Comparison of ENCODE assay signal across 8 cellular contexts in genomic region chr2:169715379-169716228, GRCh38. TPM values are rescaled to one million over a fixed set of nuclear protein-coding genes. Genes with fewer than 3 reads are reported as not detected.
DNase-seq lines count a peak whose midpoint lies in the region; ATAC-seq and TF ChIP-seq lines count a peak whose summit lies in the region.

No MANE protein-coding gene starts in this region.

- H3K4me3 ChIP-seq in DND-41 (ENCODE audit: low read depth in 1 of 2, low read length in 2 of 2): no peak overlapping the region
- H3K4me3 ChIP-seq in fibroblast of pulmonary artery (replicated peaks; ENCODE audit: low read depth, low read length): peak overlapping the region; percentile 18
- H3K4me3 ChIP-seq in rectal smooth muscle tissue (ENCODE audit: low read length): peak overlapping the region; percentile 65

- TF ChIP-seq CTCF in DND-41 (IDR thresholded peaks at IDR 0.05; ENCODE audit: borderline replicate concordance, extremely low read depth, low read length, poor library complexity, severe bottlenecking) (no peak), fibroblast of pulmonary artery (IDR thresholded peaks at IDR 0.05; ENCODE audit: low read length, missing control alignments) (no peak)

- no peak overlapping the region for H3K4me2 ChIP-seq in DND-41 (ENCODE audit: insufficient read depth, low read length)

- H4K20me1 ChIP-seq in DND-41 (ENCODE audit: insufficient read depth, low read length): no peaks in the 10 kb centered on the region

- H3K27ac ChIP-seq in DND-41 (ENCODE audit: low read length): no peak overlapping the region
- H3K27ac ChIP-seq in rectal smooth muscle tissue (ENCODE audit: low read depth, low read length): peak overlapping the region; percentile 50

- no peaks in the 10 kb centered on the region for H3K79me2 ChIP-seq in DND-41 (ENCODE audit: insufficient read depth, low read length)

- no peak overlapping the region for H3K9ac ChIP-seq in DND-41 (ENCODE audit: low read depth, low read length)
- no peak overlapping the region for H3K9ac ChIP-seq in rectal smooth muscle tissue (ENCODE audit: low read length)

- H3K9me3 ChIP-seq in DND-41 (ENCODE audit: insufficient read depth, low read length, severe bottlenecking): peaks cover 8% of the 10 kb centered on the region

- H3K27me3 ChIP-seq in DND-41 (ENCODE audit: insufficient read depth, low read length, poor library complexity): no peaks in the 10 kb centered on the region
- no peaks in the 10 kb centered on the region for H3K27me3 ChIP-seq in rectal smooth muscle tissue (ENCODE audit: control insufficient read depth, insufficient read depth, low read length)

- H3K36me3 ChIP-seq in DND-41 (ENCODE audit: insufficient read depth, low read length): no peaks in the 10 kb centered on the region
- H3K36me3 ChIP-seq in rectal smooth muscle tissue (ENCODE audit: control insufficient read depth, insufficient read depth, low read length): no peaks in the 10 kb centered on the region

- no peak for DNase-seq in DND-41
- DNase-seq in RPMI8226: peak; percentile 64
- DNase-seq in fibroblast of pulmonary artery (ENCODE audit: low read depth): no peak
- DNase-seq in MV-4-11 (lab: John Stamatoyannopoulos, UW): no peak
- no peak for DNase-seq in iPS-NIHi7 (ENCODE audit: extremely low spot score)
- no peak for DNase-seq in NCI-H1694 (lab: John Stamatoyannopoulos, UW)
- no peak for DNase-seq in ureter (ENCODE audit: low spot score)

- peak; percentile 29; the same call in 1 of the 3 replicates for ATAC-seq in DND-41 (ENCODE audit: insufficient read depth, low read depth)

- H2AFZ ChIP-seq in DND-41 (ENCODE audit: low read depth, low read length): no peak overlapping the region

- H3K4me1 ChIP-seq in DND-41 (ENCODE audit: insufficient read depth, low read length) (no peaks in the 10 kb centered on the region), rectal smooth muscle tissue (ENCODE audit: control insufficient read depth, insufficient read depth, low read length) (peaks cover 27% of the 10 kb centered on the region)

RNA-seq across cellular contexts. Expression of gene KLHL23, which starts 18.0 kb away (rescaled TPM):
- total RNA-seq in ureter: 12.4 TPM

RNA-seq across cellular contexts. Expression of gene PHOSPHO2, which starts 21.3 kb away (rescaled TPM):
- total RNA-seq in ureter: 14.7 TPM

RNA-seq across cellular contexts. Expression of gene CFAP210, which starts 21.4 kb away (rescaled TPM):
- 0.49 TPM for total RNA-seq in ureter

Comparison
In these comparisons a context has a peak if more than half of its experiments do, and no peak if none do; other contexts are left out.
1. H3K4me3 ChIP-seq: peak in fibroblast of pulmonary artery (single experiment) and rectal smooth muscle tissue (single experiment); none in DND-41 (0 of 2).